ENCODE assay signal across 8 cellular contexts in the genomic region with DNA sequence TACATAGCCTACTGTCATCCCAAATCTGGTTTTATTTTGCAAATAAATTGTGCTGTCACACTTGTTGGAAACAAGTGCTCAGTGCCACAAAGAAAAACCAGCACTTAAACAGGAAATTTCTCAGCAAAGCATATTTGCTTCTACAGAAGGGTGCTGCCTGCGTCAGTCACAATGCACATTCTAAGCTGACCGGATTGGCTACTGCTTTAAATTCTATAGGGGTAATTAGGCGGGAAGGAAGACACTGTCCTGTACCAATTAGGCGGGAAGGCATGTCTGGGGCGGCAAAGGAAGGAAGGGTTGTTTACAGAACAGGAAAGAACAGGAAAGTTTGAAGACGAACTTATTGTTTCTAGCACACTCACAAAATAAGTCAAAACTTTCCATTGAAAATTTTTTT. TPM values are rescaled to one million over a fixed set of nuclear protein-coding genes. Genes with fewer than 3 reads are reported as not detected.
DNase-seq lines count a peak whose midpoint lies in the region; FAIRE-seq and TF ChIP-seq lines count a peak whose summit lies in the region.

No MANE protein-coding gene starts in this region.

- H3F3A ChIP-seq in Loucy (ENCODE audit: low read depth) = peaks cover 12% of the 10 kb centered on the region; the same call in 1 of the 2 replicates

- H3K4me3 ChIP-seq in Loucy (ENCODE audit: low read length, poor library complexity, severe bottlenecking) (peak overlapping the region; percentile 93), kidney (ENCODE audit: low read length in 2 of 2) (peak overlapping the region; percentile 31 to 41)

- peak overlapping the region; percentile 88 for H3K4me2 ChIP-seq in Loucy (ENCODE audit: low read depth, low read length, poor library complexity, severe bottlenecking)

- intact Hi-C loops in kidney (cut with DNase I) = no loop called here

- H3K27ac ChIP-seq in kidney (ENCODE audit: low read depth in 2 of 2, low read length in 2 of 2) = peak overlapping the region in 1 of 2 donors; percentile 26

- H3K27ac Mint-ChIP-seq in activated naive CD4-positive, alpha-beta T cell treated with anti-CD3 and anti-CD28 coated beads, Interleukin-2, amount 10 ng/mL, durations not matched to agents 7 days and 5 days = peak overlapping the region; percentile 88
- H3K27ac Mint-ChIP-seq in stimulated activated naive CD8-positive, alpha-beta T cell treated with anti-CD3 and anti-CD28 coated beads, Interleukin-15, Interleukin-2, amounts not matched to agents 100 ng/mL and 50 ng/mL, for 24 hours = peak overlapping the region; percentile 99

- H3K9me3 ChIP-seq in Loucy (ENCODE audit: insufficient read depth, low read depth, low read length) (no peaks in the 10 kb centered on the region), kidney (ENCODE audit: control insufficient read depth in 1 of 2, low read length in 2 of 2) (no peaks in the 10 kb centered on the region)

- peak overlapping the region; percentile 83 for H3K4me3 Mint-ChIP-seq in activated naive CD4-positive, alpha-beta T cell treated with anti-CD3 and anti-CD28 coated beads, Interleukin-2, amount 10 ng/mL, durations not matched to agents 7 days and 5 days
- H3K4me3 Mint-ChIP-seq in stimulated activated naive CD8-positive, alpha-beta T cell treated with anti-CD3 and anti-CD28 coated beads, Interleukin-15, Interleukin-2, amounts not matched to agents 100 ng/mL and 50 ng/mL, for 24 hours = peak overlapping the region; percentile 93

- H3K9me2 ChIP-seq in Loucy (replicated peaks; ENCODE audit: low read depth, low read length) = no peaks in the 10 kb centered on the region

- peaks cover 55% of the 10 kb centered on the region for H4K20me1 ChIP-seq in Loucy (ENCODE audit: insufficient read depth, low read length, poor library complexity, severe bottlenecking)

- peak overlapping the region; percentile 99 for H3K9ac ChIP-seq in Loucy (ENCODE audit: low read depth, low read length, poor library complexity, severe bottlenecking)
- no peak overlapping the region for H3K9ac ChIP-seq in kidney (ENCODE audit: low read length in 2 of 2)

- peaks cover 65% of the 10 kb centered on the region for H3K36me3 Mint-ChIP-seq in activated naive CD4-positive, alpha-beta T cell treated with anti-CD3 and anti-CD28 coated beads, Interleukin-2, amount 10 ng/mL, durations not matched to agents 7 days and 5 days
- peaks cover 77% of the 10 kb centered on the region for H3K36me3 Mint-ChIP-seq in stimulated activated naive CD8-positive, alpha-beta T cell treated with anti-CD3 and anti-CD28 coated beads, Interleukin-15, Interleukin-2, amounts not matched to agents 100 ng/mL and 50 ng/mL, for 24 hours (ENCODE audit: low read depth)

- H3K9me3 Mint-ChIP-seq in activated naive CD4-positive, alpha-beta T cell treated with anti-CD3 and anti-CD28 coated beads, Interleukin-2, amount 10 ng/mL, durations not matched to agents 7 days and 5 days = no peaks in the 10 kb centered on the region
- H3K9me3 Mint-ChIP-seq in stimulated activated naive CD8-positive, alpha-beta T cell treated with anti-CD3 and anti-CD28 coated beads, Interleukin-15, Interleukin-2, amounts not matched to agents 100 ng/mL and 50 ng/mL, for 24 hours = no peaks in the 10 kb centered on the region

- H3K79me2 ChIP-seq in Loucy (ENCODE audit: insufficient read depth, low read length) = peaks cover 76% of the 10 kb centered on the region

- TF ChIP-seq CTCF in Loucy (conservative IDR thresholded peaks at IDR 0.05; ENCODE audit: low read length) (no peak), kidney (IDR thresholded peaks at IDR 0.05; ENCODE audit: borderline replicate concordance, extremely low read depth, insufficient read depth) (no peak)

- peak; percentile 11 to 18 for DNase-seq in activated CD8-positive, alpha-beta memory T cell treated with anti-CD3 and anti-CD28 coated beads for 1 hour (ENCODE audit: extremely low read depth in 1 of 2, low read depth in 1 of 2)
- DNase-seq in activated CD8-positive, alpha-beta memory T cell treated with anti-CD3 and anti-CD28 coated beads for 24 hours = no peak
- peak; percentile 74 for DNase-seq in activated naive CD4-positive, alpha-beta T cell treated with anti-CD3 and anti-CD28 coated beads, Interleukin-2, amount 10 ng/mL, durations not matched to agents 7 days and 5 days
- DNase-seq in kidney (no peak), D341Med (ENCODE audit: low spot score) (no peak), GOT3 (lab: John Stamatoyannopoulos, UW) (no peak)

- H3K27me3 ChIP-seq in Loucy (ENCODE audit: insufficient read depth, low read length, poor library complexity, severe bottlenecking) = peaks cover 5% of the 10 kb centered on the region

- CTCF ChIA-PET in activated naive CD4-positive, alpha-beta T cell treated with anti-CD3 and anti-CD28 coated beads, Interleukin-2, amount 10 ng/mL, durations not matched to agents 7 days and 5 days (lab: Charles Lee) = interaction anchor here (0.6 to 1.0 kb wide), 2 partner anchors 60 to 1038 kb away, joined by 3 read pairs; no protein-coding TSS in a partner anchor

- no peak for FAIRE-seq in kidney (lab: Jason Lieb, UNC)

- peaks cover 24% of the 10 kb centered on the region for H3K36me3 ChIP-seq in Loucy (ENCODE audit: insufficient read depth, low read length)
- H3K36me3 ChIP-seq in kidney (ENCODE audit: control insufficient read depth in 1 of 2, insufficient read depth in 2 of 2, low read length in 2 of 2) = peaks cover 2 to 6% of the 10 kb centered on the region in 2 donors

- H3K4me1 ChIP-seq in Loucy (ENCODE audit: insufficient read depth, low read length, poor library complexity, severe bottlenecking) = peaks cover 55% of the 10 kb centered on the region
- peaks cover 0 to 2% of the 10 kb centered on the region in 2 donors for H3K4me1 ChIP-seq in kidney (ENCODE audit: control insufficient read depth in 1 of 2, insufficient read depth in 1 of 2, low read depth in 1 of 2, low read length in 2 of 2)

- H3K27me3 Mint-ChIP-seq in activated naive CD4-positive, alpha-beta T cell treated with anti-CD3 and anti-CD28 coated beads, Interleukin-2, amount 10 ng/mL, durations not matched to agents 7 days and 5 days = no peaks in the 10 kb centered on the region
- no peaks in the 10 kb centered on the region for H3K27me3 Mint-ChIP-seq in stimulated activated naive CD8-positive, alpha-beta T cell treated with anti-CD3 and anti-CD28 coated beads, Interleukin-15, Interleukin-2, amounts not matched to agents 100 ng/mL and 50 ng/mL, for 24 hours

- H2AFZ ChIP-seq in Loucy (ENCODE audit: low read length) = no peak overlapping the region

- peaks cover 59% of the 10 kb centered on the region for H3K4me1 Mint-ChIP-seq in activated naive CD4-positive, alpha-beta T cell treated with anti-CD3 and anti-CD28 coated beads, Interleukin-2, amount 10 ng/mL, durations not matched to agents 7 days and 5 days
- H3K4me1 Mint-ChIP-seq in stimulated activated naive CD8-positive, alpha-beta T cell treated with anti-CD3 and anti-CD28 coated beads, Interleukin-15, Interleukin-2, amounts not matched to agents 100 ng/mL and 50 ng/mL, for 24 hours (ENCODE audit: low read depth) = peaks cover 71% of the 10 kb centered on the region

RNA-seq across cellular contexts. Expression of a gene that starts 2.8 kb away (rescaled TPM):
- 91.8 TPM for total RNA-seq in kidney
- polyA plus RNA-seq in kidney (ENCODE audit: insufficient read depth, low read depth, low replicate concordance) = 30.0 TPM

Comparison
In these comparisons a context has a peak if more than half of its experiments do, and no peak if none do; other contexts are left out.
1. DNase-seq: peak in activated CD8-positive, alpha-beta memory T cell treated with anti-CD3 and anti-CD28 coated beads for 1 hour (2 of 2) and activated naive CD4-positive, alpha-beta T cell treated with anti-CD3 and anti-CD28 coated beads, Interleukin-2, amount 10 ng/mL, durations not matched to agents 7 days and 5 days (single experiment); none in activated CD8-positive, alpha-beta memory T cell treated with anti-CD3 and anti-CD28 coated beads for 24 hours (single experiment), kidney (single experiment), D341Med (single experiment) and GOT3 (single experiment).